21 cellular contexts compared by ENCODE assay signal in genomic region chr6:1117530-1118286, GRCh38.
DNase-seq lines count a peak whose midpoint lies in the region; ATAC-seq and TF ChIP-seq lines count a peak whose summit lies in the region.
"Had no signal": no experiment of that assay in that cellular context is flagged by ENCODE, and none has a peak within 500 bp of the region (broad histone marks: within the 10 kb centered on the region; RNA-seq: fewer than 3 reads in every experiment).

No MANE protein-coding gene starts in this region.

- no peak for DNase-seq in left ventricle myocardium superior
- DNase-seq in heart left ventricle, result no peak
- DNase-seq in left lobe of liver (ENCODE audit: low spot score), result no peak
- DNase-seq in NCI-H1436 (lab: John Stamatoyannopoulos, UW), result no peak
- DNase-seq: Caco-2; CD4-positive, CD25-positive, alpha-beta regulatory T cell; CD8-positive, alpha-beta T cell; DMS 273 treated with DMSO at 0.1 percent for 48 hours; DMS79; EL; GDM1; GM23248; H7; HCEC 1CT had no signal

- no peaks in the 10 kb centered on the region for H3K9me3 Mint-ChIP-seq in nephron
- H3K9me3 Mint-ChIP-seq: CD8-positive, alpha-beta T cell had no signal

- no peak for TF ChIP-seq CTCF in heart left ventricle (IDR thresholded peaks at IDR 0.05)
- no peak for TF ChIP-seq CTCF in nephron (IDR thresholded peaks at IDR 0.05; ENCODE audit: unreplicated experiment in 3 of 3)

- H3K4me1 Mint-ChIP-seq in nephron, result peaks cover 29% of the 10 kb centered on the region
- H3K4me1 Mint-ChIP-seq: B cell; CD4-positive, CD25-positive, alpha-beta regulatory T cell had no signal

- H3K4me1 ChIP-seq in heart left ventricle, result no peaks in the 10 kb centered on the region
- H3K4me1 ChIP-seq: BLaER1 had no signal

- TF ChIP-seq POLR2A in heart left ventricle (IDR thresholded peaks at IDR 0.05), result no peak

- no peak overlapping the region for H3K4me3 Mint-ChIP-seq in nephron
- H3K4me3 Mint-ChIP-seq: B cell; CD4-positive, CD25-positive, alpha-beta regulatory T cell; CD8-positive, alpha-beta T cell had no signal

- no peak overlapping the region for H3K27ac ChIP-seq in heart left ventricle
- H3K27ac ChIP-seq: BLaER1, C4-2B, GM23248 had no signal

- intact Hi-C loops in left ventricle myocardium superior (cut with micrococcal nuclease), result no loop called here
- intact Hi-C loops in heart left ventricle (cut with DNase I), result no loop called here

- ATAC-seq in left ventricle myocardium superior, result peak; percentile 38
- no peak for ATAC-seq in heart left ventricle
- peak; percentile 27 for ATAC-seq in left lobe of liver
- no peak for ATAC-seq in HG03095 (IDR thresholded peaks at IDR 0.05; ENCODE audit: unreplicated experiment)
- no peak for ATAC-seq in GM19023 (IDR thresholded peaks at IDR 0.05; ENCODE audit: unreplicated experiment)
- ATAC-seq: CD8-positive, alpha-beta T cell; GM12878 had no signal

- H3K4me3 ChIP-seq in heart left ventricle, result no peak overlapping the region
- H3K4me3 ChIP-seq: BLaER1, GM12878, GM23248 had no signal

- peaks cover 0 to 10% (median 0%) of the 10 kb centered on the region in 9 donors for H3K27me3 ChIP-seq in heart left ventricle
- H3K27me3 ChIP-seq: BLaER1 had no signal

- no peaks in the 10 kb centered on the region for H3K27me3 Mint-ChIP-seq in nephron (ENCODE audit: low read depth)

- H3K36me3 Mint-ChIP-seq in nephron (ENCODE audit: low read depth), result no peaks in the 10 kb centered on the region
- H3K36me3 Mint-ChIP-seq: CD4-positive, CD25-positive, alpha-beta regulatory T cell; CD8-positive, alpha-beta T cell had no signal

- no peaks in the 10 kb centered on the region for H3K9me3 ChIP-seq in heart left ventricle
- H3K9me3 ChIP-seq: BLaER1, Caco-2 had no signal

- peak overlapping the region in 2 of 3 experiments; percentile 8 to 20 for H3K27ac Mint-ChIP-seq in nephron
- H3K27ac Mint-ChIP-seq: B cell; CD4-positive, CD25-positive, alpha-beta regulatory T cell; CD8-positive, alpha-beta T cell had no signal

- no peaks in the 10 kb centered on the region for H3K36me3 ChIP-seq in heart left ventricle
- H3K36me3 ChIP-seq: BLaER1 had no signal

- WGBS in heart left ventricle, 4 donors, result 56 to 69% (median 63%) methylated on average over 6 of the region's 6 CpGs

Comparison
In these comparisons a context has a peak if more than half of its experiments do, and no peak if none do; other contexts are left out.
1. ATAC-seq: peak in left ventricle myocardium superior (single experiment) and left lobe of liver (single experiment); none in heart left ventricle (0 of 4), HG03095 (single experiment) and GM19023 (single experiment).